ENCODE assay signal across 15 cellular contexts in genomic region chr19:40266912-40267600, GRCh38. TPM values are rescaled to one million over a fixed set of nuclear protein-coding genes. Genes with fewer than 3 reads are reported as not detected.
DNase-seq lines count a peak whose midpoint lies in the region; ATAC-seq lines count a peak whose summit lies in the region.
"Had no signal": no experiment of that assay in that cellular context is flagged by ENCODE, and none has a peak within 500 bp of the region (broad histone marks: within the 10 kb centered on the region; RNA-seq: fewer than 3 reads in every experiment).

No MANE protein-coding gene starts in this region.

- H3K4me1 Mint-ChIP-seq in activated T-cell treated with anti-CD3 and anti-CD28 coated beads, Interleukin-2, amount 50 U/mL, for 24 hours (ENCODE audit: low read depth), result peaks cover 27% of the 10 kb centered on the region
- H3K4me1 Mint-ChIP-seq in IgD-negative memory B cell, result peaks cover 12 to 18% (median 13%) of the 10 kb centered on the region in 3 donors
- peaks cover 70% of the 10 kb centered on the region for H3K4me1 Mint-ChIP-seq in stimulated activated effector memory CD8-positive, alpha-beta T cell treated with anti-CD3 and anti-CD28 coated beads, Interleukin-12 subunit alpha, Interleukin-12 subunit beta, amount 100 ng/mL, for 72 hours

- H3K27ac Mint-ChIP-seq in activated T-cell treated with anti-CD3 and anti-CD28 coated beads, Interleukin-2, amount 50 U/mL, for 24 hours, result peak overlapping the region; percentile 44
- peak overlapping the region in 2 of 3 donors; percentile 7 to 78 for H3K27ac Mint-ChIP-seq in IgD-negative memory B cell
- H3K27ac Mint-ChIP-seq in stimulated activated effector memory CD8-positive, alpha-beta T cell treated with anti-CD3 and anti-CD28 coated beads, Interleukin-12 subunit alpha, Interleukin-12 subunit beta, amount 100 ng/mL, for 72 hours, result peak overlapping the region; percentile 69

- peaks cover 69% of the 10 kb centered on the region for H3K36me3 Mint-ChIP-seq in activated T-cell treated with anti-CD3 and anti-CD28 coated beads, Interleukin-2, amount 50 U/mL, for 24 hours (ENCODE audit: low read depth)
- H3K36me3 Mint-ChIP-seq in IgD-negative memory B cell, result peaks cover 12% of the 10 kb centered on the region
- H3K36me3 Mint-ChIP-seq in stimulated activated effector memory CD8-positive, alpha-beta T cell treated with anti-CD3 and anti-CD28 coated beads, Interleukin-12 subunit alpha, Interleukin-12 subunit beta, amount 100 ng/mL, for 72 hours, result peaks cover 54% of the 10 kb centered on the region

- H3K27me3 Mint-ChIP-seq in activated T-cell treated with anti-CD3 and anti-CD28 coated beads, Interleukin-2, amount 50 U/mL, for 24 hours, result no peaks in the 10 kb centered on the region
- H3K27me3 Mint-ChIP-seq in IgD-negative memory B cell, result no peaks in the 10 kb centered on the region

- no peaks in the 10 kb centered on the region for H3K9me3 Mint-ChIP-seq in activated T-cell treated with anti-CD3 and anti-CD28 coated beads, Interleukin-2, amount 50 U/mL, for 24 hours
- H3K9me3 Mint-ChIP-seq in IgD-negative memory B cell, result no peaks in the 10 kb centered on the region
- H3K9me3 Mint-ChIP-seq in stimulated activated effector memory CD8-positive, alpha-beta T cell treated with anti-CD3 and anti-CD28 coated beads, Interleukin-12 subunit alpha, Interleukin-12 subunit beta, amount 100 ng/mL, for 72 hours, result no peaks in the 10 kb centered on the region

- no peak for DNase-seq in activated T-cell treated with anti-CD3 and anti-CD28 coated beads, Interleukin-2, amount 50 U/mL, for 24 hours
- no peak for DNase-seq in activated T-cell treated with anti-CD3 and anti-CD28 coated beads, Interleukin-2, amount 50 U/mL, for 1 hour
- DNase-seq in islet precursor cell, result peak; percentile 47
- DNase-seq in stimulated activated effector memory CD8-positive, alpha-beta T cell treated with anti-CD3 and anti-CD28 coated beads, Interleukin-12 subunit alpha, Interleukin-12 subunit beta, amount 100 ng/mL, for 72 hours (ENCODE audit: low spot score in 2 of 2), result no peak
- no peak for DNase-seq in hippocampal formation (lab: John Stamatoyannopoulos, UW)
- no peak for DNase-seq in central memory CD4-positive, alpha-beta T cell
- DNase-seq: activated CD8-positive, alpha-beta memory T cell treated with anti-CD3 and anti-CD28 coated beads for 24 hours; activated effector memory CD4-positive, alpha-beta T cell treated with anti-CD3 and anti-CD28 coated beads, Interleukin-2, amount 50 U/mL, for 16 hours; NCI-H187 treated with DMSO at 0.1 percent for 48 hours; NCI-H446; NK-92 treated with Interleukin-12 subunit alpha and Interleukin-12 subunit beta, amount 100 ng/mL, for 24 hours; SW 1271 had no signal

- no peak overlapping the region for H3K4me3 Mint-ChIP-seq in activated T-cell treated with anti-CD3 and anti-CD28 coated beads, Interleukin-2, amount 50 U/mL, for 24 hours
- H3K4me3 Mint-ChIP-seq in IgD-negative memory B cell, result no peak overlapping the region
- no peak overlapping the region for H3K4me3 Mint-ChIP-seq in stimulated activated effector memory CD8-positive, alpha-beta T cell treated with anti-CD3 and anti-CD28 coated beads, Interleukin-12 subunit alpha, Interleukin-12 subunit beta, amount 100 ng/mL, for 72 hours
- H3K4me3 Mint-ChIP-seq: CD14-positive monocyte had no signal

- no peak for ATAC-seq in stimulated activated effector memory CD8-positive, alpha-beta T cell treated with anti-CD3 and anti-CD28 coated beads, Interleukin-12 subunit alpha, Interleukin-12 subunit beta, amount 100 ng/mL, for 72 hours
- ATAC-seq in GM21381 (IDR thresholded peaks at IDR 0.05; ENCODE audit: unreplicated experiment), result no peak

RNA-seq across cellular contexts. Expression of gene AKT2, which starts 18.1 kb away (rescaled TPM):
- polyA plus RNA-seq in IgD-negative memory B cell, result 28.1 TPM

RNA-seq across cellular contexts. Expression of gene CCNP, which starts 40.6 kb away (rescaled TPM):
- polyA plus RNA-seq in IgD-negative memory B cell, result not detected
- polyA plus RNA-seq: CD14-positive monocyte had no signal

RNA-seq across cellular contexts. Expression of gene TTC9B, which starts 48.9 kb away (rescaled TPM):
- polyA plus RNA-seq in IgD-negative memory B cell, result not detected
- polyA plus RNA-seq: CD14-positive monocyte had no signal
